Comparison of ENCODE assay signal across 21 cellular contexts in genomic region chr12:132653567-132654290, GRCh38. TPM values are rescaled to one million over a fixed set of nuclear protein-coding genes. Genes with fewer than 3 reads are reported as not detected.
A peak's percentile ranks its signal among the peaks of the same experiment; 100 is the strongest.
DNase-seq lines count a peak whose midpoint lies in the region; ATAC-seq, FAIRE-seq and TF ChIP-seq lines count a peak whose summit lies in the region.
"Had no signal": no experiment of that assay in that cellular context is flagged by ENCODE, and none has a peak within 500 bp of the region (broad histone marks: within the 10 kb centered on the region; RNA-seq: fewer than 3 reads in every experiment).

No MANE protein-coding gene starts in this region.

- no peak overlapping the region for H3K4me3 ChIP-seq in astrocyte (ENCODE audit: insufficient read depth, low read depth, low read length)
- H3K4me3 ChIP-seq: GM12878, GM23248 had no signal

- no peak overlapping the region for H3K9ac ChIP-seq in astrocyte (ENCODE audit: low read length)
- H3K9ac ChIP-seq: GM23248 had no signal

- H3K4me1 ChIP-seq in astrocyte (ENCODE audit: insufficient read depth, low read length), result no peaks in the 10 kb centered on the region

- H3K27me3 ChIP-seq in astrocyte (ENCODE audit: insufficient read depth, low read length), result no peaks in the 10 kb centered on the region

- CTCF ChIA-PET in WTC11 (lab: Charles Lee), result no interaction called here

- H3K4me1 Mint-ChIP-seq in activated T-cell treated with anti-CD3 and anti-CD28 coated beads, Interleukin-2, amount 50 U/mL, for 72 hours (ENCODE audit: low read depth), result peaks cover 9% of the 10 kb centered on the region
- H3K4me1 Mint-ChIP-seq in astrocyte (ENCODE audit: low read depth, unreplicated experiment) (peaks cover 4% of the 10 kb centered on the region), WTC11 (no peaks in the 10 kb centered on the region)

- no peak overlapping the region for H3K4me2 ChIP-seq in astrocyte (ENCODE audit: low read length)

- DNase-seq in activated T-cell treated with anti-CD3 and anti-CD28 coated beads, Interleukin-2, amount 50 U/mL, for 72 hours, result no peak
- DNase-seq in activated T-cell treated with anti-CD3 and anti-CD28 coated beads for 4 hours (no peak), astrocyte (ENCODE audit: low read depth) (peak; percentile 30), fibroblast of peridontal ligament (ENCODE audit: extremely low read depth) (peak; percentile 24), WTC11 (ENCODE audit: low spot score) (no peak)
- DNase-seq: DMS 273 treated with DMSO at 0.1 percent for 48 hours, GDM1, GM23248, HCEC 1CT, NCI-H187 treated with DMSO at 0.1 percent for 48 hours, NCI-H446, NCI-H69 had no signal

- H2AFZ ChIP-seq in astrocyte (ENCODE audit: low read depth, low read length), result no peak overlapping the region
- H2AFZ ChIP-seq: GM23248 had no signal

- H3K9me3 Mint-ChIP-seq in activated T-cell treated with anti-CD3 and anti-CD28 coated beads, Interleukin-2, amount 50 U/mL, for 72 hours, result no peaks in the 10 kb centered on the region
- no peaks in the 10 kb centered on the region for H3K9me3 Mint-ChIP-seq in astrocyte (ENCODE audit: unreplicated experiment)
- H3K9me3 Mint-ChIP-seq in WTC11, result no peaks in the 10 kb centered on the region

- H3K27ac Mint-ChIP-seq in activated T-cell treated with anti-CD3 and anti-CD28 coated beads, Interleukin-2, amount 50 U/mL, for 72 hours, result peak overlapping the region; percentile 1
- no peak overlapping the region for H3K27ac Mint-ChIP-seq in astrocyte (ENCODE audit: unreplicated experiment)
- H3K27ac Mint-ChIP-seq in WTC11, result no peak overlapping the region

- POLR2A ChIA-PET in WTC11 (lab: Charles Lee), result no interaction called here

- no peaks in the 10 kb centered on the region for H3K27me3 Mint-ChIP-seq in activated T-cell treated with anti-CD3 and anti-CD28 coated beads, Interleukin-2, amount 50 U/mL, for 72 hours (ENCODE audit: low read depth)
- peaks cover 3% of the 10 kb centered on the region for H3K27me3 Mint-ChIP-seq in astrocyte (ENCODE audit: low read depth, unreplicated experiment)
- H3K27me3 Mint-ChIP-seq in WTC11 (ENCODE audit: low read depth), result no peaks in the 10 kb centered on the region

- no peak for TF ChIP-seq CTCF in astrocyte (IDR thresholded peaks at IDR 0.05; ENCODE audit: insufficient read depth, low read depth, low read length)
- no peak for TF ChIP-seq CTCF in WTC11 (IDR thresholded peaks at IDR 0.05)

- H3K27ac ChIP-seq in astrocyte (ENCODE audit: low read depth, low read length), result no peak overlapping the region
- H3K27ac ChIP-seq: C4-2B, GM23248, HL-60 had no signal

- FAIRE-seq in astrocyte (lab: Jason Lieb, UNC), result peak; percentile 26
- FAIRE-seq: A204.1, GM12878, HTR-8/SVneo had no signal

- H3K79me2 ChIP-seq in astrocyte (ENCODE audit: insufficient read depth, low read length), result no peaks in the 10 kb centered on the region

- ATAC-seq in activated T-cell treated with anti-CD3 and anti-CD28 coated beads, Interleukin-2, amount 50 U/mL, for 72 hours (replicated peaks in 1 of 2), result no peak
- ATAC-seq in GM19463 (IDR thresholded peaks at IDR 0.05; ENCODE audit: unreplicated experiment) (no peak), HG03378 (IDR thresholded peaks at IDR 0.05; ENCODE audit: unreplicated experiment) (no peak), WTC11 (no peak)
- ATAC-seq: GM12878 had no signal

- H3K36me3 ChIP-seq in astrocyte (ENCODE audit: insufficient read depth, low read length), result peaks cover 19% of the 10 kb centered on the region

- no peak overlapping the region for H3K4me3 Mint-ChIP-seq in activated T-cell treated with anti-CD3 and anti-CD28 coated beads, Interleukin-2, amount 50 U/mL, for 72 hours
- no peak overlapping the region for H3K4me3 Mint-ChIP-seq in astrocyte (ENCODE audit: unreplicated experiment)
- H3K4me3 Mint-ChIP-seq in WTC11, result no peak overlapping the region

- peaks cover 7 to 41% of the 10 kb centered on the region in 2 donors for H3K36me3 Mint-ChIP-seq in activated T-cell treated with anti-CD3 and anti-CD28 coated beads, Interleukin-2, amount 50 U/mL, for 72 hours (ENCODE audit: insufficient read depth in 2 of 2)
- H3K36me3 Mint-ChIP-seq in astrocyte (ENCODE audit: low read depth, unreplicated experiment) (peaks cover 11% of the 10 kb centered on the region), WTC11 (peaks cover 71% of the 10 kb centered on the region)

- H3K9me3 ChIP-seq in astrocyte (ENCODE audit: insufficient read depth, low read depth, low read length), result no peaks in the 10 kb centered on the region

- H4K20me1 ChIP-seq in astrocyte (ENCODE audit: insufficient read depth, low read length), result no peaks in the 10 kb centered on the region

TF ChIP-seq in WTC11, 78 proteins besides CTCF, POLR2A, EP300 and RAD21 (continues in another document):
- TF ChIP-seq, protein P1, sequence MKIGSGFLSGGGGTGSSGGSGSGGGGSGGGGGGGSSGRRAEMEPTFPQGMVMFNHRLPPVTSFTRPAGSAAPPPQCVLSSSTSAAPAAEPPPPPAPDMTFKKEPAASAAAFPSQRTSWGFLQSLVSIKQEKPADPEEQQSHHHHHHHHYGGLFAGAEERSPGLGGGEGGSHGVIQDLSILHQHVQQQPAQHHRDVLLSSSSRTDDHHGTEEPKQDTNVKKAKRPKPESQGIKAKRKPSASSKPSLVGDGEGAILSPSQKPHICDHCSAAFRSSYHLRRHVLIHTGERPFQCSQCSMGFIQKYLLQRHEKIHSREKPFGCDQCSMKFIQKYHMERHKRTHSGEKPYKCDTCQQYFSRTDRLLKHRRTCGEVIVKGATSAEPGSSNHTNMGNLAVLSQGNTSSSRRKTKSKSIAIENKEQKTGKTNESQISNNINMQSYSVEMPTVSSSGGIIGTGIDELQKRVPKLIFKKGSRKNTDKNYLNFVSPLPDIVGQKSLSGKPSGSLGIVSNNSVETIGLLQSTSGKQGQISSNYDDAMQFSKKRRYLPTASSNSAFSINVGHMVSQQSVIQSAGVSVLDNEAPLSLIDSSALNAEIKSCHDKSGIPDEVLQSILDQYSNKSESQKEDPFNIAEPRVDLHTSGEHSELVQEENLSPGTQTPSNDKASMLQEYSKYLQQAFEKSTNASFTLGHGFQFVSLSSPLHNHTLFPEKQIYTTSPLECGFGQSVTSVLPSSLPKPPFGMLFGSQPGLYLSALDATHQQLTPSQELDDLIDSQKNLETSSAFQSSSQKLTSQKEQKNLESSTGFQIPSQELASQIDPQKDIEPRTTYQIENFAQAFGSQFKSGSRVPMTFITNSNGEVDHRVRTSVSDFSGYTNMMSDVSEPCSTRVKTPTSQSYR (CRISPR knock-in tag; IDR thresholded peaks at IDR 0.05), result no peak
- TF ChIP-seq, protein P2, sequence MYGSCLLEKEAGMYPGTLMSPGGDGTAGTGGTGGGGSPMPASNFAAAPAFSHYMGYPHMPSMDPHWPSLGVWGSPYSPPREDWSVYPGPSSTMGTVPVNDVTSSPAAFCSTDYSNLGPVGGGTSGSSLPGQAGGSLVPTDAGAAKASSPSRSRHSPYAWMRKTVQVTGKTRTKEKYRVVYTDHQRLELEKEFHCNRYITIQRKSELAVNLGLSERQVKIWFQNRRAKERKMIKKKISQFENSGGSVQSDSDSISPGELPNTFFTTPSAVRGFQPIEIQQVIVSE (CRISPR knock-in tag; IDR thresholded peaks at IDR 0.05; ENCODE audit: borderline replicate concordance), result no peak
- TF ChIP-seq, protein P3, sequence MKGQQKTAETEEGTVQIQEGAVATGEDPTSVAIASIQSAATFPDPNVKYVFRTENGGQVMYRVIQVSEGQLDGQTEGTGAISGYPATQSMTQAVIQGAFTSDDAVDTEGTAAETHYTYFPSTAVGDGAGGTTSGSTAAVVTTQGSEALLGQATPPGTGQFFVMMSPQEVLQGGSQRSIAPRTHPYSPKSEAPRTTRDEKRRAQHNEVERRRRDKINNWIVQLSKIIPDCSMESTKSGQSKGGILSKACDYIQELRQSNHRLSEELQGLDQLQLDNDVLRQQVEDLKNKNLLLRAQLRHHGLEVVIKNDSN (CRISPR knock-in tag; IDR thresholded peaks at IDR 0.05), result no peak
- TF ChIP-seq USF2 (CRISPR knock-in tag; IDR thresholded peaks at IDR 0.05), result no peak

RNA-seq across cellular contexts. Expression of gene POLE, which starts 33.4 kb away (rescaled TPM):
- 100 to 1,000 TPM; 111 to 131 TPM for total RNA-seq in activated T-cell treated with anti-CD3 and anti-CD28 coated beads, Interleukin-2, amount 50 U/mL, for 72 hours
- total RNA-seq in astrocyte (11.9 and 15.4 TPM in 2 replicates), WTC11 (2021) (120 to 144 TPM (median 126 TPM) in 3 replicates)

RNA-seq across cellular contexts. Expression of gene PXMP2, which starts 33.7 kb away (rescaled TPM):
- total RNA-seq in activated T-cell treated with anti-CD3 and anti-CD28 coated beads, Interleukin-2, amount 50 U/mL, for 72 hours, result 10 to 100 TPM; 16.2 to 19.7 TPM
- total RNA-seq in astrocyte (8.1 and 9.0 TPM in 2 replicates), WTC11 (2021) (12.0 to 13.2 TPM (median 12.6 TPM) in 3 replicates)

RNA-seq across cellular contexts. Expression of gene P2RX2, which starts 35.2 kb away (rescaled TPM):
- not detected for total RNA-seq in activated T-cell treated with anti-CD3 and anti-CD28 coated beads, Interleukin-2, amount 50 U/mL, for 72 hours
- total RNA-seq in astrocyte, result not detected in 2 replicates
- 1.6 to 2.6 TPM (median 2.1 TPM) in 3 replicates for total RNA-seq in WTC11 (2021)
- total RNA-seq: GM12878, GM23248, LHCN-M2, RPMI7951 had no signal

RNA-seq across cellular contexts. Expression of gene LRCOL1, which starts 43.3 kb away (rescaled TPM):
- total RNA-seq in activated T-cell treated with anti-CD3 and anti-CD28 coated beads, Interleukin-2, amount 50 U/mL, for 72 hours, result not detected
- total RNA-seq in astrocyte (not detected in 2 replicates), WTC11 (2021) (0.24 TPM in 1 of 3 replicates, not detected in the others)
- total RNA-seq: GM12878, GM23248, LHCN-M2, RPMI7951 had no signal

RNA-seq across cellular contexts. Expression of gene PGAM5, which starts 56.9 kb away (rescaled TPM):
- total RNA-seq in activated T-cell treated with anti-CD3 and anti-CD28 coated beads, Interleukin-2, amount 50 U/mL, for 72 hours, result 10 to 100 TPM; 47.8 to 55.7 TPM
- total RNA-seq in astrocyte, result 33.3 and 43.4 TPM in 2 replicates
- 76.8 to 89.7 TPM (median 81.0 TPM) in 3 replicates for total RNA-seq in WTC11 (2021)

Comparison
In these comparisons a context has a peak if more than half of its experiments do, and no peak if none do; other contexts are left out.
1. DNase-seq: peak in astrocyte (single experiment) and fibroblast of peridontal ligament (single experiment); none in activated T-cell treated with anti-CD3 and anti-CD28 coated beads, Interleukin-2, amount 50 U/mL, for 72 hours (0 of 2), activated T-cell treated with anti-CD3 and anti-CD28 coated beads for 4 hours (single experiment) and WTC11 (single experiment).